In the genomic region with DNA sequence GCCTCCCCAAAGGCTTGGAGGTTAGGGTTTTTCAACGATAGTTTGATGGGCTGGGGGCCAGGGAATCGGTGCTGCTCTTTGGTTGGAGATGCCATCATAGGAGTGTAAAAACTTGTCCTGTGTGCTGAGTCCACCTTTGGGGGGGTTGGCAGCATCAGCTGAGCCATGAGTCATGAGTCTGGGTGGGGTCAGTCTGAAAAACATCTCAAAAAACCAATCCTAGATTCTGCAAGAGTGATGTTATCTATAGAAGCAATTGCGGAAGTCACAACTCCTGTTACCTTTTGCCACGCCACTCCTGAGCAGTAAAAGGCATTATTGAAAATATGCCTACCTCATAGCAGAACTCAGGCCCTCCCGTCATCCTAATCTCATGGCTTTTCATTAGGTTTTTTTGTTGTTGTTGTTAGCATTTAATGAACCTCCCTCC, we compare ENCODE assay signal across 1 cellular context.
TF ChIP-seq lines count a peak whose summit lies in the region.

No MANE protein-coding gene starts in this region.

TF ChIP-seq in HepG2, 621 proteins besides CTCF, POLR2A, EP300 and RAD21:
- TF ChIP-seq SIN3B (IDR thresholded peaks at IDR 0.05; ENCODE audit: low read length) (no peak), ZNF333 (CRISPR knock-in tag; IDR thresholded peaks at IDR 0.05; ENCODE audit: borderline replicate concordance) (no peak), ZFP36 (IDR thresholded peaks at IDR 0.05; ENCODE audit: borderline replicate concordance, low read depth, low read length, partially characterized antibody) (no peak), RBM22 (optimal IDR thresholded peaks at IDR 0.05; ENCODE audit: low read length) (no peak), FOSL2 (CRISPR knock-in tag; IDR thresholded peaks at IDR 0.05) (peak; percentile 55; the same call in 1 of the 2 replicates), SIX4 (CRISPR knock-in tag; IDR thresholded peaks at IDR 0.05) (no peak), GABPB1 (CRISPR knock-in tag; IDR thresholded peaks at IDR 0.05) (no peak)
- TF ChIP-seq, protein P1, sequence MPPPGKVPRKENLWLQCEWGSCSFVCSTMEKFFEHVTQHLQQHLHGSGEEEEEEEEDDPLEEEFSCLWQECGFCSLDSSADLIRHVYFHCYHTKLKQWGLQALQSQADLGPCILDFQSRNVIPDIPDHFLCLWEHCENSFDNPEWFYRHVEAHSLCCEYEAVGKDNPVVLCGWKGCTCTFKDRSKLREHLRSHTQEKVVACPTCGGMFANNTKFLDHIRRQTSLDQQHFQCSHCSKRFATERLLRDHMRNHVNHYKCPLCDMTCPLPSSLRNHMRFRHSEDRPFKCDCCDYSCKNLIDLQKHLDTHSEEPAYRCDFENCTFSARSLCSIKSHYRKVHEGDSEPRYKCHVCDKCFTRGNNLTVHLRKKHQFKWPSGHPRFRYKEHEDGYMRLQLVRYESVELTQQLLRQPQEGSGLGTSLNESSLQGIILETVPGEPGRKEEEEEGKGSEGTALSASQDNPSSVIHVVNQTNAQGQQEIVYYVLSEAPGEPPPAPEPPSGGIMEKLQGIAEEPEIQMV (CRISPR knock-in tag; IDR thresholded peaks at IDR 0.05; ENCODE audit: low read depth), result no peak
- TF ChIP-seq, protein P2, sequence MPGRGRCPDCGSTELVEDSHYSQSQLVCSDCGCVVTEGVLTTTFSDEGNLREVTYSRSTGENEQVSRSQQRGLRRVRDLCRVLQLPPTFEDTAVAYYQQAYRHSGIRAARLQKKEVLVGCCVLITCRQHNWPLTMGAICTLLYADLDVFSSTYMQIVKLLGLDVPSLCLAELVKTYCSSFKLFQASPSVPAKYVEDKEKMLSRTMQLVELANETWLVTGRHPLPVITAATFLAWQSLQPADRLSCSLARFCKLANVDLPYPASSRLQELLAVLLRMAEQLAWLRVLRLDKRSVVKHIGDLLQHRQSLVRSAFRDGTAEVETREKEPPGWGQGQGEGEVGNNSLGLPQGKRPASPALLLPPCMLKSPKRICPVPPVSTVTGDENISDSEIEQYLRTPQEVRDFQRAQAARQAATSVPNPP (CRISPR knock-in tag; IDR thresholded peaks at IDR 0.05), result no peak
- TF ChIP-seq, protein P3, sequence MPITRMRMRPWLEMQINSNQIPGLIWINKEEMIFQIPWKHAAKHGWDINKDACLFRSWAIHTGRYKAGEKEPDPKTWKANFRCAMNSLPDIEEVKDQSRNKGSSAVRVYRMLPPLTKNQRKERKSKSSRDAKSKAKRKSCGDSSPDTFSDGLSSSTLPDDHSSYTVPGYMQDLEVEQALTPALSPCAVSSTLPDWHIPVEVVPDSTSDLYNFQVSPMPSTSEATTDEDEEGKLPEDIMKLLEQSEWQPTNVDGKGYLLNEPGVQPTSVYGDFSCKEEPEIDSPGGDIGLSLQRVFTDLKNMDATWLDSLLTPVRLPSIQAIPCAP (CRISPR knock-in tag; IDR thresholded peaks at IDR 0.05; ENCODE audit: low read depth), result no peak
- TF ChIP-seq, protein P4, sequence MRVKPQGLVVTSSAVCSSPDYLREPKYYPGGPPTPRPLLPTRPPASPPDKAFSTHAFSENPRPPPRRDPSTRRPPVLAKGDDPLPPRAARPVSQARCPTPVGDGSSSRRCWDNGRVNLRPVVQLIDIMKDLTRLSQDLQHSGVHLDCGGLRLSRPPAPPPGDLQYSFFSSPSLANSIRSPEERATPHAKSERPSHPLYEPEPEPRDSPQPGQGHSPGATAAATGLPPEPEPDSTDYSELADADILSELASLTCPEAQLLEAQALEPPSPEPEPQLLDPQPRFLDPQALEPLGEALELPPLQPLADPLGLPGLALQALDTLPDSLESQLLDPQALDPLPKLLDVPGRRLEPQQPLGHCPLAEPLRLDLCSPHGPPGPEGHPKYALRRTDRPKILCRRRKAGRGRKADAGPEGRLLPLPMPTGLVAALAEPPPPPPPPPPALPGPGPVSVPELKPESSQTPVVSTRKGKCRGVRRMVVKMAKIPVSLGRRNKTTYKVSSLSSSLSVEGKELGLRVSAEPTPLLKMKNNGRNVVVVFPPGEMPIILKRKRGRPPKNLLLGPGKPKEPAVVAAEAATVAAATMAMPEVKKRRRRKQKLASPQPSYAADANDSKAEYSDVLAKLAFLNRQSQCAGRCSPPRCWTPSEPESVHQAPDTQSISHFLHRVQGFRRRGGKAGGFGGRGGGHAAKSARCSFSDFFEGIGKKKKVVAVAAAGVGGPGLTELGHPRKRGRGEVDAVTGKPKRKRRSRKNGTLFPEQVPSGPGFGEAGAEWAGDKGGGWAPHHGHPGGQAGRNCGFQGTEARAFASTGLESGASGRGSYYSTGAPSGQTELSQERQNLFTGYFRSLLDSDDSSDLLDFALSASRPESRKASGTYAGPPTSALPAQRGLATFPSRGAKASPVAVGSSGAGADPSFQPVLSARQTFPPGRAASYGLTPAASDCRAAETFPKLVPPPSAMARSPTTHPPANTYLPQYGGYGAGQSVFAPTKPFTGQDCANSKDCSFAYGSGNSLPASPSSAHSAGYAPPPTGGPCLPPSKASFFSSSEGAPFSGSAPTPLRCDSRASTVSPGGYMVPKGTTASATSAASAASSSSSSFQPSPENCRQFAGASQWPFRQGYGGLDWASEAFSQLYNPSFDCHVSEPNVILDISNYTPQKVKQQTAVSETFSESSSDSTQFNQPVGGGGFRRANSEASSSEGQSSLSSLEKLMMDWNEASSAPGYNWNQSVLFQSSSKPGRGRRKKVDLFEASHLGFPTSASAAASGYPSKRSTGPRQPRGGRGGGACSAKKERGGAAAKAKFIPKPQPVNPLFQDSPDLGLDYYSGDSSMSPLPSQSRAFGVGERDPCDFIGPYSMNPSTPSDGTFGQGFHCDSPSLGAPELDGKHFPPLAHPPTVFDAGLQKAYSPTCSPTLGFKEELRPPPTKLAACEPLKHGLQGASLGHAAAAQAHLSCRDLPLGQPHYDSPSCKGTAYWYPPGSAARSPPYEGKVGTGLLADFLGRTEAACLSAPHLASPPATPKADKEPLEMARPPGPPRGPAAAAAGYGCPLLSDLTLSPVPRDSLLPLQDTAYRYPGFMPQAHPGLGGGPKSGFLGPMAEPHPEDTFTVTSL (CRISPR knock-in tag; IDR thresholded peaks at IDR 0.05; ENCODE audit: borderline replicate concordance), result no peak
- TF ChIP-seq, protein P5, sequence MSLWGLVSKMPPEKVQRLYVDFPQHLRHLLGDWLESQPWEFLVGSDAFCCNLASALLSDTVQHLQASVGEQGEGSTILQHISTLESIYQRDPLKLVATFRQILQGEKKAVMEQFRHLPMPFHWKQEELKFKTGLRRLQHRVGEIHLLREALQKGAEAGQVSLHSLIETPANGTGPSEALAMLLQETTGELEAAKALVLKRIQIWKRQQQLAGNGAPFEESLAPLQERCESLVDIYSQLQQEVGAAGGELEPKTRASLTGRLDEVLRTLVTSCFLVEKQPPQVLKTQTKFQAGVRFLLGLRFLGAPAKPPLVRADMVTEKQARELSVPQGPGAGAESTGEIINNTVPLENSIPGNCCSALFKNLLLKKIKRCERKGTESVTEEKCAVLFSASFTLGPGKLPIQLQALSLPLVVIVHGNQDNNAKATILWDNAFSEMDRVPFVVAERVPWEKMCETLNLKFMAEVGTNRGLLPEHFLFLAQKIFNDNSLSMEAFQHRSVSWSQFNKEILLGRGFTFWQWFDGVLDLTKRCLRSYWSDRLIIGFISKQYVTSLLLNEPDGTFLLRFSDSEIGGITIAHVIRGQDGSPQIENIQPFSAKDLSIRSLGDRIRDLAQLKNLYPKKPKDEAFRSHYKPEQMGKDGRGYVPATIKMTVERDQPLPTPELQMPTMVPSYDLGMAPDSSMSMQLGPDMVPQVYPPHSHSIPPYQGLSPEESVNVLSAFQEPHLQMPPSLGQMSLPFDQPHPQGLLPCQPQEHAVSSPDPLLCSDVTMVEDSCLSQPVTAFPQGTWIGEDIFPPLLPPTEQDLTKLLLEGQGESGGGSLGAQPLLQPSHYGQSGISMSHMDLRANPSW (CRISPR knock-in tag; IDR thresholded peaks at IDR 0.05; ENCODE audit: borderline replicate concordance), result no peak
- TF ChIP-seq, protein P6, sequence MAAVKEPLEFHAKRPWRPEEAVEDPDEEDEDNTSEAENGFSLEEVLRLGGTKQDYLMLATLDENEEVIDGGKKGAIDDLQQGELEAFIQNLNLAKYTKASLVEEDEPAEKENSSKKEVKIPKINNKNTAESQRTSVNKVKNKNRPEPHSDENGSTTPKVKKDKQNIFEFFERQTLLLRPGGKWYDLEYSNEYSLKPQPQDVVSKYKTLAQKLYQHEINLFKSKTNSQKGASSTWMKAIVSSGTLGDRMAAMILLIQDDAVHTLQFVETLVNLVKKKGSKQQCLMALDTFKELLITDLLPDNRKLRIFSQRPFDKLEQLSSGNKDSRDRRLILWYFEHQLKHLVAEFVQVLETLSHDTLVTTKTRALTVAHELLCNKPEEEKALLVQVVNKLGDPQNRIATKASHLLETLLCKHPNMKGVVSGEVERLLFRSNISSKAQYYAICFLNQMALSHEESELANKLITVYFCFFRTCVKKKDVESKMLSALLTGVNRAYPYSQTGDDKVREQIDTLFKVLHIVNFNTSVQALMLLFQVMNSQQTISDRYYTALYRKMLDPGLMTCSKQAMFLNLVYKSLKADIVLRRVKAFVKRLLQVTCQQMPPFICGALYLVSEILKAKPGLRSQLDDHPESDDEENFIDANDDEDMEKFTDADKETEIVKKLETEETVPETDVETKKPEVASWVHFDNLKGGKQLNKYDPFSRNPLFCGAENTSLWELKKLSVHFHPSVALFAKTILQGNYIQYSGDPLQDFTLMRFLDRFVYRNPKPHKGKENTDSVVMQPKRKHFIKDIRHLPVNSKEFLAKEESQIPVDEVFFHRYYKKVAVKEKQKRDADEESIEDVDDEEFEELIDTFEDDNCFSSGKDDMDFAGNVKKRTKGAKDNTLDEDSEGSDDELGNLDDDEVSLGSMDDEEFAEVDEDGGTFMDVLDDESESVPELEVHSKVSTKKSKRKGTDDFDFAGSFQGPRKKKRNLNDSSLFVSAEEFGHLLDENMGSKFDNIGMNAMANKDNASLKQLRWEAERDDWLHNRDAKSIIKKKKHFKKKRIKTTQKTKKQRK (IDR thresholded peaks at IDR 0.05; ENCODE audit: low read length), result no peak
- TF ChIP-seq, protein P7, sequence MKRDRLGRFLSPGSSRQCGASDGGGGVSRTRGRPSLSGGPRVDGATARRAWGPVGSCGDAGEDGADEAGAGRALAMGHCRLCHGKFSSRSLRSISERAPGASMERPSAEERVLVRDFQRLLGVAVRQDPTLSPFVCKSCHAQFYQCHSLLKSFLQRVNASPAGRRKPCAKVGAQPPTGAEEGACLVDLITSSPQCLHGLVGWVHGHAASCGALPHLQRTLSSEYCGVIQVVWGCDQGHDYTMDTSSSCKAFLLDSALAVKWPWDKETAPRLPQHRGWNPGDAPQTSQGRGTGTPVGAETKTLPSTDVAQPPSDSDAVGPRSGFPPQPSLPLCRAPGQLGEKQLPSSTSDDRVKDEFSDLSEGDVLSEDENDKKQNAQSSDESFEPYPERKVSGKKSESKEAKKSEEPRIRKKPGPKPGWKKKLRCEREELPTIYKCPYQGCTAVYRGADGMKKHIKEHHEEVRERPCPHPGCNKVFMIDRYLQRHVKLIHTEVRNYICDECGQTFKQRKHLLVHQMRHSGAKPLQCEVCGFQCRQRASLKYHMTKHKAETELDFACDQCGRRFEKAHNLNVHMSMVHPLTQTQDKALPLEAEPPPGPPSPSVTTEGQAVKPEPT (CRISPR knock-in tag; IDR thresholded peaks at IDR 0.05; ENCODE audit: low read depth), result no peak
- TF ChIP-seq, protein P8, sequence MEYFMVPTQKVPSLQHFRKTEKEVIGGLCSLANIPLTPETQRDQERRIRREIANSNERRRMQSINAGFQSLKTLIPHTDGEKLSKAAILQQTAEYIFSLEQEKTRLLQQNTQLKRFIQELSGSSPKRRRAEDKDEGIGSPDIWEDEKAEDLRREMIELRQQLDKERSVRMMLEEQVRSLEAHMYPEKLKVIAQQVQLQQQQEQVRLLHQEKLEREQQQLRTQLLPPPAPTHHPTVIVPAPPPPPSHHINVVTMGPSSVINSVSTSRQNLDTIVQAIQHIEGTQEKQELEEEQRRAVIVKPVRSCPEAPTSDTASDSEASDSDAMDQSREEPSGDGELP (IDR thresholded peaks at IDR 0.05; ENCODE audit: borderline replicate concordance, low read depth), result peak; percentile 27; the same call in 1 of the 2 replicates
TF ChIP-seq in HepG2: peak in this region for 2.
